8 cellular contexts compared by ENCODE assay signal in genomic region chr20:32445539-32446273, GRCh38.
DNase-seq lines count a peak whose midpoint lies in the region; ATAC-seq, FAIRE-seq and TF ChIP-seq lines count a peak whose summit lies in the region.

No MANE protein-coding gene starts in this region.

- H3K27ac ChIP-seq in ectodermal cell (ENCODE audit: insufficient read depth, low read depth, low read length, poor library complexity, severe bottlenecking), result peak overlapping the region; percentile 21

- no peak overlapping the region for H3K4me3 ChIP-seq in ectodermal cell (ENCODE audit: insufficient read depth, low read depth, low read length)

- intact Hi-C loops in posterior vena cava (cut with DNase I), result no loop called here

- H3K4me1 ChIP-seq in ectodermal cell (ENCODE audit: control insufficient read depth, insufficient read depth, low read length), result peaks cover 24% of the 10 kb centered on the region

- 79 to 82% methylated on average over 12 of the region's 12 CpGs for WGBS in ectodermal cell, 2 experiments

- DNase-seq in NCI-H1436 (lab: John Stamatoyannopoulos, UW) (peak; percentile 35), NCI-H1436 treated with DMSO at 0.1 percent for 48 hours (lab: John Stamatoyannopoulos, UW) (no peak), NCI-H2227 treated with DMSO at 0.1 percent for 48 hours (lab: John Stamatoyannopoulos, UW) (peak; percentile 48), posterior vena cava (ENCODE audit: low spot score) (peak; percentile 72), D721Med (ENCODE audit: insufficient read length, low spot score) (no peak), kidney tubule cell (ENCODE audit: low spot score) (no peak)

- H3K36me3 ChIP-seq in ectodermal cell (ENCODE audit: control insufficient read depth, insufficient read depth, low read length), result peaks cover 7% of the 10 kb centered on the region

- FAIRE-seq in D721Med (lab: Jason Lieb, UNC), result no peak

- no peak for TF ChIP-seq CTCF in D721Med (IDR thresholded peaks at IDR 0.05; ENCODE audit: insufficient read depth, missing control alignments)

- no peaks in the 10 kb centered on the region for H3K27me3 ChIP-seq in ectodermal cell (ENCODE audit: control insufficient read depth, insufficient read depth, low read length, poor library complexity, severe bottlenecking)

- ATAC-seq in GM21529 (IDR thresholded peaks at IDR 0.05; ENCODE audit: unreplicated experiment), result no peak

- no peaks in the 10 kb centered on the region for H3K9me3 ChIP-seq in ectodermal cell (ENCODE audit: control insufficient read depth, low read length)

Comparison
In these comparisons a context has a peak if more than half of its experiments do, and no peak if none do; other contexts are left out.
1. DNase-seq: peak in NCI-H1436 (single experiment), NCI-H2227 treated with DMSO at 0.1 percent for 48 hours (single experiment) and posterior vena cava (single experiment); none in NCI-H1436 treated with DMSO at 0.1 percent for 48 hours (single experiment), D721Med (single experiment) and kidney tubule cell (single experiment).